In the genomic region with DNA sequence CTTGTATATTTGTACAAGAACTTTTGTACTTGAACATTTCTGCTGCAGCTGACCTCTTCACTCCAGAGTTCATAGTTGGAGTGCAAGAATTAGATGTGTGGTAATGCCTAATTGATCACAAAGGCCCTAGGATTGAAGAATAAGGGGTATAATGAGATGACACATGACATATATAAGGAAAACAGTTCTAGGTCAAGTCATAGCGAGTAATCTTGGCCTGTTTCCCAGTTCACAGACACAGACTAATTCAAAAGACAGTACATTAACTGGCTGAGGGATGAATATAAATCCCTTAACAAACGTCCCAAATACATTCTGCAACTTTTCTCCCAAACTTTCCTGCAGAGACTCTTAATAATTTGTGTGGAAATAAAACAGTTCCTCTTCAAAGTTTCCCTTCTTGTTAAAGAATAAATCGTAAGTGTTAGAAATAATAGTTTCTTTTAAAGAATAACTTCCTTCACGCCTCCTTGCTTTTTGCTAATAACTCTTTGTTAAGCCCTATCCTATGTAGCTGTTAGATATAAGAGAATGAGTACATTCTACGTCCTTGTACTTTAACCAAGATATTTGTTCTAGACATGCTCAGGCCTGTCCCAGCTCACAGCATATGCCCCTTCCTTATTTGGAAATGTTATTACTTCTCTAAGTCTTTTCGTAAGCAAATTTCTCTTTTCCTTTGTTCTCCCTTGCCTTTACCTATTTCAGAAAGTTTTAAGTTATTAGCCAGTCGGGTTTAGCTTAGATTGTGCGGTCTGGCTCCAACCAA, we compare ENCODE assay signal across 21 cellular contexts.
"Had no signal": no experiment of that assay in that cellular context is flagged by ENCODE, and none has a peak within 500 bp of the region (broad histone marks: within the 10 kb centered on the region; RNA-seq: fewer than 3 reads in every experiment).

No MANE protein-coding gene starts in this region.

- H3K27ac Mint-ChIP-seq: activated CD4-positive, alpha-beta T cell treated with anti-CD3 and anti-CD28 coated beads, Interleukin-2, amount 10 ng/mL, durations not matched to agents 7 days and 5 days; activated CD8-positive, alpha-beta T cell treated with anti-CD3 and anti-CD28 coated beads, Interleukin-2, amount 10 ng/mL, durations not matched to agents 7 days and 5 days; activated T-cell treated with anti-CD3 and anti-CD28 coated beads, Interleukin-2, amount 50 U/mL, for 24 hours; activated T-helper 2 cell treated with anti-CD3 and anti-CD28 coated beads, Interferon-gamma antibody, Interleukin-2, Interleukin-4, amounts not matched to agents 10 μg/mL and 5 μg/mL and 100 μg/mL, durations not matched to agents 14 hours and 24 hours and 36 hours; nephron; stimulated activated naive CD8-positive, alpha-beta T cell treated with anti-CD3 and anti-CD28 coated beads, Interleukin-15, amount 100 ng/mL, for 72 hours; T-helper 1 cell treated with Interleukin-12 subunit alpha and Interleukin-12 subunit beta and Interleukin-4 antibody, amounts not matched to agents 30 μg/mL and 1 μg/mL, for 36 hours had no signal

- H3K27me3 ChIP-seq: colonic mucosa, right lobe of liver, suprapubic skin, transverse colon, uterus had no signal

- H2AFZ ChIP-seq: parathyroid adenoma had no signal

- H3K4me3 ChIP-seq: colonic mucosa, lower lobe of right lung, right lobe of liver, suprapubic skin, transverse colon, uterus had no signal

- H3K9ac ChIP-seq: parathyroid adenoma had no signal

- H3K9me3 ChIP-seq: colonic mucosa, lower lobe of right lung, right lobe of liver, suprapubic skin, transverse colon, uterus had no signal

- H3K36me3 ChIP-seq: colonic mucosa, lower lobe of right lung, right lobe of liver, suprapubic skin, transverse colon, uterus had no signal

- H3K27me3 Mint-ChIP-seq: activated CD4-positive, alpha-beta T cell treated with anti-CD3 and anti-CD28 coated beads, Interleukin-2, amount 10 ng/mL, durations not matched to agents 7 days and 5 days; activated T-cell treated with anti-CD3 and anti-CD28 coated beads, Interleukin-2, amount 50 U/mL, for 24 hours; stimulated activated naive CD8-positive, alpha-beta T cell treated with anti-CD3 and anti-CD28 coated beads, Interleukin-15, amount 100 ng/mL, for 72 hours had no signal

- FAIRE-seq: islet of Langerhans, small intestine had no signal

- H3K4me1 ChIP-seq: colonic mucosa, lower lobe of right lung, parathyroid adenoma, right lobe of liver, suprapubic skin, transverse colon, uterus had no signal

- DNase-seq: activated CD4-positive, alpha-beta T cell treated with anti-CD3 and anti-CD28 coated beads, Interleukin-2, amount 10 ng/mL, durations not matched to agents 7 days and 5 days; activated CD8-positive, alpha-beta T cell treated with anti-CD3 and anti-CD28 coated beads, Interleukin-2, amount 10 ng/mL, durations not matched to agents 7 days and 5 days; activated naive CD4-positive, alpha-beta T cell treated with Interleukin-2 at 50 U/mL for 16 hours; activated T-cell treated with anti-CD3 and anti-CD28 coated beads, Interleukin-2, amount 50 U/mL, for 24 hours; caudate nucleus; colonic mucosa; hippocampal formation; left cardiac atrium; lower lobe of right lung; right lobe of liver; small intestine; stimulated activated CD4-positive, alpha-beta T cell treated with anti-CD3 and anti-CD28 coated beads, Interleukin-4, amount 100 ng/mL, for 1 hour; stimulated activated naive CD8-positive, alpha-beta T cell treated with anti-CD3 and anti-CD28 coated beads, Interleukin-15, amount 100 ng/mL, for 72 hours; transverse colon; uterus had no signal

- H3K79me2 ChIP-seq: parathyroid adenoma had no signal

- H3K4me1 Mint-ChIP-seq: activated CD4-positive, alpha-beta T cell treated with anti-CD3 and anti-CD28 coated beads, Interleukin-2, amount 10 ng/mL, durations not matched to agents 7 days and 5 days; nephron; stimulated activated naive CD8-positive, alpha-beta T cell treated with anti-CD3 and anti-CD28 coated beads, Interleukin-15, amount 100 ng/mL, for 72 hours had no signal

- H3K27ac ChIP-seq: colonic mucosa, lower lobe of right lung, parathyroid adenoma, right lobe of liver, suprapubic skin, transverse colon, uterus had no signal

- H3K9me3 Mint-ChIP-seq: nephron had no signal

- H3K4me3 Mint-ChIP-seq: activated CD4-positive, alpha-beta T cell treated with anti-CD3 and anti-CD28 coated beads, Interleukin-2, amount 10 ng/mL, durations not matched to agents 7 days and 5 days; activated CD8-positive, alpha-beta T cell treated with anti-CD3 and anti-CD28 coated beads, Interleukin-2, amount 10 ng/mL, durations not matched to agents 7 days and 5 days; activated T-cell treated with anti-CD3 and anti-CD28 coated beads, Interleukin-2, amount 50 U/mL, for 24 hours; nephron; stimulated activated naive CD8-positive, alpha-beta T cell treated with anti-CD3 and anti-CD28 coated beads, Interleukin-15, amount 100 ng/mL, for 72 hours; T-helper 1 cell treated with Interleukin-12 subunit alpha and Interleukin-12 subunit beta and Interleukin-4 antibody, amounts not matched to agents 30 μg/mL and 1 μg/mL, for 36 hours had no signal
